Comparison of ENCODE assay signal across 21 cellular contexts in the genomic region with DNA sequence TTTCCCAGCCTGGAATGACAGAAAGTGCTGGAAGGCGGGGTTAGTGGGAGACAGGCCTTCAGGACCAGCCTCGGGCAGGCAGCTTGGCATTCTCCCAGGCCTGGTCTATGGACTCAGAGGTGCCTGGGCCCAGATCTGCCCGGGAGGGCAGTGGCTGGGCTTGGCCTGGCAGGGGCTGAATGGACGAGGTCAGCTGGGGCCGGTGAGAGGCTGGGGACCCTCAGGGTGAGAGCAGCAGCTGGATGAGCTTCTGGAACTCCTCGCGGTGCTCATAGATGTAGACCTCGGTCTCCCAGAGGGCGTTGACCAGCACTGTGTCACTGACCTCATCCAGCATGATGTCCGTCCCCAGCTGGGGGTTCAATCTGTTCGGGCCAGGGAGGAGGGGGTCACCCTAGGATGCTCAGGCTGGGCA. TPM values are rescaled to one million over a fixed set of nuclear protein-coding genes. Genes with fewer than 3 reads are reported as not detected.
"Had no signal": no experiment of that assay in that cellular context is flagged by ENCODE, and none has a peak within 500 bp of the region (broad histone marks: within the 10 kb centered on the region; RNA-seq: fewer than 3 reads in every experiment).

No MANE protein-coding gene starts in this region.

- H3K27ac ChIP-seq: esophagus squamous epithelium, left lung, uterus had no signal

- H3K4me3 ChIP-seq: esophagus squamous epithelium, left lung, uterus had no signal

- H3K27ac Mint-ChIP-seq: activated CD8-positive, alpha-beta memory T cell treated with anti-CD3 and anti-CD28 coated beads, Interleukin-2, amount 10 ng/mL, durations not matched to agents 7 days and 5 days; activated naive CD8-positive, alpha-beta T cell treated with anti-CD3 and anti-CD28 coated beads for 36 hours; activated T-cell treated with anti-CD3 and anti-CD28 coated beads, Interleukin-2, amount 50 U/mL, for 24 hours; stimulated activated naive CD8-positive, alpha-beta T cell treated with anti-CD3 and anti-CD28 coated beads, Interleukin-15, amount 100 ng/mL, for 72 hours; T-helper 2 cell treated with Interferon-gamma antibody and Interleukin-4, amounts not matched to agents 5 μg/mL and 100 μg/mL, for 36 hours had no signal

- H3K4me3 Mint-ChIP-seq: activated CD8-positive, alpha-beta memory T cell treated with anti-CD3 and anti-CD28 coated beads, Interleukin-2, amount 10 ng/mL, durations not matched to agents 7 days and 5 days; activated naive CD8-positive, alpha-beta T cell treated with anti-CD3 and anti-CD28 coated beads for 36 hours; activated T-cell treated with anti-CD3 and anti-CD28 coated beads, Interleukin-2, amount 50 U/mL, for 24 hours; natural killer cell; stimulated activated naive CD8-positive, alpha-beta T cell treated with anti-CD3 and anti-CD28 coated beads, Interleukin-15, amount 100 ng/mL, for 72 hours; T-helper 2 cell treated with Interferon-gamma antibody and Interleukin-4, amounts not matched to agents 5 μg/mL and 100 μg/mL, for 36 hours had no signal

- H3K27me3 ChIP-seq: left lung, uterus had no signal

- H3K9me3 ChIP-seq: esophagus squamous epithelium, left lung, uterus had no signal

- H3K9me3 Mint-ChIP-seq: activated T-cell treated with anti-CD3 and anti-CD28 coated beads, Interleukin-2, amount 50 U/mL, for 24 hours; stimulated activated naive CD8-positive, alpha-beta T cell treated with anti-CD3 and anti-CD28 coated beads, Interleukin-15, amount 100 ng/mL, for 72 hours had no signal

- H3K4me1 ChIP-seq: uterus had no signal

- H3K27me3 Mint-ChIP-seq: activated CD8-positive, alpha-beta memory T cell treated with anti-CD3 and anti-CD28 coated beads, Interleukin-2, amount 10 ng/mL, durations not matched to agents 7 days and 5 days; activated naive CD8-positive, alpha-beta T cell treated with anti-CD3 and anti-CD28 coated beads for 36 hours; activated T-cell treated with anti-CD3 and anti-CD28 coated beads, Interleukin-2, amount 50 U/mL, for 24 hours; stimulated activated naive CD8-positive, alpha-beta T cell treated with anti-CD3 and anti-CD28 coated beads, Interleukin-15, amount 100 ng/mL, for 72 hours had no signal

- H3K4me1 Mint-ChIP-seq: activated naive CD8-positive, alpha-beta T cell treated with anti-CD3 and anti-CD28 coated beads for 36 hours had no signal

- H3K36me3 ChIP-seq: left lung, uterus had no signal

- ATAC-seq: activated CD8-positive, alpha-beta memory T cell treated with anti-CD3 and anti-CD28 coated beads, Interleukin-2, amount 10 ng/mL, durations not matched to agents 7 days and 5 days; left lung; natural killer cell; stimulated activated naive CD8-positive, alpha-beta T cell treated with anti-CD3 and anti-CD28 coated beads, Interleukin-15, amount 100 ng/mL, for 72 hours had no signal

- H3K36me3 Mint-ChIP-seq: activated CD8-positive, alpha-beta memory T cell treated with anti-CD3 and anti-CD28 coated beads, Interleukin-2, amount 10 ng/mL, durations not matched to agents 7 days and 5 days; natural killer cell had no signal

- DNase-seq: activated CD4-positive, alpha-beta T cell treated with anti-CD3 and anti-CD28 coated beads for 1 hour; activated CD4-positive, alpha-beta T cell treated with anti-CD3 and anti-CD28 coated beads, Interleukin-2, amount 50 U/mL, for 48 hours; activated CD8-positive, alpha-beta memory T cell treated with anti-CD3 and anti-CD28 coated beads, Interleukin-2, amount 10 ng/mL, durations not matched to agents 7 days and 5 days; activated gamma-delta T cell treated with Interleukin-2 at 50 U/mL for 16 hours; activated naive CD8-positive, alpha-beta T cell treated with anti-CD3 and anti-CD28 coated beads for 36 hours; activated T-cell treated with anti-CD3 and anti-CD28 coated beads, Interleukin-2, amount 50 U/mL, for 24 hours; cerebellar nuclear complex; esophagus squamous epithelium; glutamatergic neuron; immature natural killer cell; natural killer cell; stimulated activated CD4-positive, alpha-beta T cell treated with anti-CD3 and anti-CD28 coated beads, Interleukin-15, amount 100 ng/mL, for 24 hours; stimulated activated CD4-positive, alpha-beta T cell treated with anti-CD3 and anti-CD28 coated beads, Interleukin-4, amount 100 ng/mL, for 24 hours; stimulated activated naive CD8-positive, alpha-beta T cell treated with anti-CD3 and anti-CD28 coated beads, Interleukin-15, amount 100 ng/mL, for 72 hours; SW 1271; uterus had no signal

RNA-seq across cellular contexts. Expression of a gene that starts 1.5 kb away (rescaled TPM):
- total RNA-seq: dermis microvascular lymphatic vessel endothelial cell had no signal

RNA-seq across cellular contexts. Expression of a gene that starts 28.0 kb away (rescaled TPM):
- total RNA-seq: activated CD8-positive, alpha-beta memory T cell treated with anti-CD3 and anti-CD28 coated beads, Interleukin-2, amount 10 ng/mL, durations not matched to agents 7 days and 5 days; activated naive CD8-positive, alpha-beta T cell treated with anti-CD3 and anti-CD28 coated beads for 36 hours; esophagus squamous epithelium; mesenteric fat pad; osteocyte had no signal
